ENCODE assay signal across 26 cellular contexts in the genomic region with DNA sequence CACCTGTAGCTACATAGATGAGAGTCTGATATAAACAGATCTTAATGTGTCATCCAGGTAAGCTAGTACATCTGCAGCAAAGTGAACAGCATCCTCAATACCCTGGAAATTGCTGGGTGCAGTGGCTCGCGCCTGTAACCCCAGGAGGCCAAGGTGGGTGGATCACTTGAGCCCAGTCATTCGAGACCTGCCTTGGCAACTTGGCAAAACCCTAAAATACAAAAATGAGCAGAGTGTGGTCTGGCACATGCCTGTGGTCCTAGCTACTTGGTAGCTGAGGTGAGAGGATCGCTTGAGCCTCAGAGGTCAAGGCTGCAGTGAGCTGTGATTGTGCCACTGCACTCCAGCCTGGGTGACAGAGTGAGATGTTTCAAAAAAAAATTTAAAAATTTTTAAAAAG.
"Had no signal": no experiment of that assay in that cellular context is flagged by ENCODE, and none has a peak within 500 bp of the region (broad histone marks: within the 10 kb centered on the region; RNA-seq: fewer than 3 reads in every experiment).

No MANE protein-coding gene starts in this region.

- H3K27ac Mint-ChIP-seq: activated CD8-positive, alpha-beta T cell treated with anti-CD3 and anti-CD28 coated beads for 36 hours; activated naive CD4-positive, alpha-beta T cell treated with anti-CD3 and anti-CD28 coated beads for 36 hours; activated naive CD8-positive, alpha-beta T cell; activated T-helper 1 cell treated with anti-CD3 and anti-CD28 coated beads, Interleukin-12 subunit alpha, Interleukin-12 subunit beta, Interleukin-2, Interleukin-4 antibody, amounts not matched to agents 30 ng/mL and 10 ng/mL and 1 ng/mL, durations not matched to agents 14 hours and 24 hours and 36 hours; brain had no signal

- H3K4me3 Mint-ChIP-seq: activated CD8-positive, alpha-beta T cell treated with anti-CD3 and anti-CD28 coated beads for 36 hours; activated naive CD4-positive, alpha-beta T cell treated with anti-CD3 and anti-CD28 coated beads for 36 hours; activated naive CD8-positive, alpha-beta T cell; activated T-helper 1 cell treated with anti-CD3 and anti-CD28 coated beads, Interleukin-12 subunit alpha, Interleukin-12 subunit beta, Interleukin-2, Interleukin-4 antibody, amounts not matched to agents 30 ng/mL and 10 ng/mL and 1 ng/mL, durations not matched to agents 14 hours and 24 hours and 36 hours; brain had no signal

- H3K9me3 ChIP-seq: MG63 had no signal

- H3K27ac ChIP-seq: SK-N-MC, VCaP had no signal

- ATAC-seq: activated CD8-positive, alpha-beta T cell treated with anti-CD3 and anti-CD28 coated beads for 36 hours; Panc1; Right ventricle myocardium inferior had no signal

- H3K36me3 Mint-ChIP-seq: activated naive CD8-positive, alpha-beta T cell; brain had no signal

- H3K36me3 ChIP-seq: MG63 had no signal

- DNase-seq: activated CD4-positive, CD25-positive, alpha-beta regulatory T cell; activated CD8-positive, alpha-beta memory T cell treated with anti-CD3 and anti-CD28 coated beads, Interleukin-2, amount 50 U/mL, for 4 hours; activated CD8-positive, alpha-beta T cell treated with anti-CD3 and anti-CD28 coated beads for 36 hours; activated effector memory CD4-positive, alpha-beta T cell treated with anti-CD3 and anti-CD28 coated beads, Interleukin-2, amount 50 U/mL, for 16 hours; activated naive CD4-positive, alpha-beta T cell treated with anti-CD3 and anti-CD28 coated beads for 36 hours; amygdala; MG63; MV-4-11; NCI-H1092 treated with DMSO at 0.1 percent for 48 hours; NCI-H1436; NCI-H1694 treated with DMSO at 0.1 percent for 48 hours; NCI-H2029 treated with DMSO at 0.1 percent for 48 hours; NCI-H345; NCI-H510A; NCI-H526 treated with DMSO at 0.1 percent for 48 hours; NK-92 treated with Interleukin-12 subunit alpha and Interleukin-12 subunit beta, amount 100 ng/mL, for 24 hours; OCI-M1; RPMI8226; T-helper 1 cell had no signal

- H3K4me3 ChIP-seq: MG63, SK-N-MC had no signal

- H3K27me3 Mint-ChIP-seq: brain had no signal

- H3K27me3 ChIP-seq: MG63 had no signal

- H3K9me3 Mint-ChIP-seq: activated CD8-positive, alpha-beta T cell treated with anti-CD3 and anti-CD28 coated beads for 36 hours; activated naive CD4-positive, alpha-beta T cell treated with anti-CD3 and anti-CD28 coated beads for 36 hours; activated T-helper 1 cell treated with anti-CD3 and anti-CD28 coated beads, Interleukin-12 subunit alpha, Interleukin-12 subunit beta, Interleukin-2, Interleukin-4 antibody, amounts not matched to agents 30 ng/mL and 10 ng/mL and 1 ng/mL, durations not matched to agents 14 hours and 24 hours and 36 hours had no signal
